In the genomic region with DNA sequence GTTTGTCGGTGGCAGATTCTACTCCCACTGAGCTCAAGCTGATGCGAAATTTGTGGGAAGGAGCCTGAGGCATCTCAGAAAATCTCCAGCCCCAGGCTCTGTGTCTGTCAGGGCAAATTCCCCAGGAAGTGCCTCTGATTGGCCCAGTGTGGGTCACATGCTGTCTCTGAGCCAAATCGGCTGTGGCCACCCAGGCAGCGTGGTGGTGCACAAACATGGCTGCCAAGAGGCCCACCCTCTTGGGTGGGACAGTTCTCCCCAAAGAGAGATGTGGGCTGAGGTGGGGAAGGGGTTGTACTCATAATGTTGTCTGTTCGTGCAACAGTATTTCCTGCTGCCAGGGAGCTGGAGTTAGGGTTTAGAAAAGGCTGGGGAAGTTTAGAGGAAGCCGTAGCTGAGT, we compare ENCODE assay signal across 11 cellular contexts.
"Had no signal": no experiment of that assay in that cellular context is flagged by ENCODE, and none has a peak within 500 bp of the region (broad histone marks: within the 10 kb centered on the region; RNA-seq: fewer than 3 reads in every experiment).

No MANE protein-coding gene starts in this region.

- H3K36me3 Mint-ChIP-seq: activated naive CD4-positive, alpha-beta T cell treated with anti-CD3 and anti-CD28 coated beads, Interleukin-2, amount 50 U/mL, for 72 hours had no signal

- H3K27ac Mint-ChIP-seq: activated CD8-positive, alpha-beta T cell treated with anti-CD3 and anti-CD28 coated beads for 36 hours had no signal

- H3K4me1 ChIP-seq: colonic mucosa, sigmoid colon, stomach had no signal

- H3K27me3 ChIP-seq: colonic mucosa had no signal

- H3K27ac ChIP-seq: colonic mucosa, sigmoid colon, stomach had no signal

- ATAC-seq: activated CD8-positive, alpha-beta T cell treated with anti-CD3 and anti-CD28 coated beads for 36 hours; activated naive CD4-positive, alpha-beta T cell treated with anti-CD3 and anti-CD28 coated beads, Interleukin-2, amount 50 U/mL, for 72 hours; activated T-cell treated with anti-CD3 and anti-CD28 coated beads, Interleukin-2, amount 50 U/mL, for 4 hours; esophagus mucosa had no signal

- H3K4me3 ChIP-seq: colonic mucosa, sigmoid colon, stomach had no signal

- H3K9me3 ChIP-seq: colonic mucosa, sigmoid colon, stomach had no signal

- H3K9me3 Mint-ChIP-seq: activated CD8-positive, alpha-beta T cell treated with anti-CD3 and anti-CD28 coated beads for 36 hours; activated naive CD4-positive, alpha-beta T cell treated with anti-CD3 and anti-CD28 coated beads, Interleukin-2, amount 50 U/mL, for 72 hours; activated T-cell treated with anti-CD3 and anti-CD28 coated beads, Interleukin-2, amount 50 U/mL, for 4 hours had no signal

- H3K36me3 ChIP-seq: colonic mucosa, sigmoid colon, stomach had no signal

- DNase-seq: activated CD4-positive, alpha-beta T cell treated with anti-CD3 and anti-CD28 coated beads for 4 hours; activated CD8-positive, alpha-beta T cell treated with anti-CD3 and anti-CD28 coated beads for 36 hours; activated effector memory CD4-positive, alpha-beta T cell treated with Interleukin-2 at 50 U/mL for 16 hours; activated T-cell treated with anti-CD3 and anti-CD28 coated beads, Interleukin-2, amount 50 U/mL, for 4 hours; colonic mucosa; midbrain; sigmoid colon; stimulated activated CD4-positive, alpha-beta T cell treated with anti-CD3 and anti-CD28 coated beads, Interleukin-1b, Interleukin-23, amount 100 ng/mL, for 48 hours; stomach had no signal

- H3K4me3 Mint-ChIP-seq: activated CD8-positive, alpha-beta T cell treated with anti-CD3 and anti-CD28 coated beads for 36 hours; activated T-cell treated with anti-CD3 and anti-CD28 coated beads, Interleukin-2, amount 50 U/mL, for 4 hours had no signal
